In genomic region chr7:158247758-158248487, GRCh38 we compare ENCODE assay signal across 20 cellular contexts.
DNase-seq lines count a peak whose midpoint lies in the region; ATAC-seq and TF ChIP-seq lines count a peak whose summit lies in the region.
"Had no signal": no experiment of that assay in that cellular context is flagged by ENCODE, and none has a peak within 500 bp of the region (broad histone marks: within the 10 kb centered on the region; RNA-seq: fewer than 3 reads in every experiment).

No MANE protein-coding gene starts in this region.

- H3K4me1 ChIP-seq in esophagus muscularis mucosa (no peaks in the 10 kb centered on the region), sigmoid colon (no peaks in the 10 kb centered on the region)
- H3K4me1 ChIP-seq in naive thymus-derived CD4-positive, alpha-beta T cell (ENCODE audit: control insufficient read depth in 2 of 2, insufficient read depth in 2 of 2, low read length in 2 of 2) = no peaks in the 10 kb centered on the region

- H3K36me3 ChIP-seq in esophagus muscularis mucosa = no peaks in the 10 kb centered on the region
- no peaks in the 10 kb centered on the region for H3K36me3 ChIP-seq in sigmoid colon
- no peaks in the 10 kb centered on the region for H3K36me3 ChIP-seq in naive thymus-derived CD4-positive, alpha-beta T cell (ENCODE audit: control insufficient read depth in 2 of 3, insufficient read depth in 3 of 3, low read length in 3 of 3)

- no peak for TF ChIP-seq POLR2A in esophagus muscularis mucosa (IDR thresholded peaks at IDR 0.05; ENCODE audit: low read depth)
- no peak for TF ChIP-seq POLR2A in sigmoid colon (IDR thresholded peaks at IDR 0.05)

- ATAC-seq in activated CD4-positive, CD25-positive, alpha-beta regulatory T cell treated with anti-CD3 and anti-CD28 coated beads, Interleukin-2, amount 50 U/mL, for 24 hours = no peak
- no peak for ATAC-seq in naive thymus-derived CD4-positive, alpha-beta T cell
- ATAC-seq in GM18873 (IDR thresholded peaks at IDR 0.05; ENCODE audit: low FRiP score, unreplicated experiment) = no peak
- ATAC-seq: PC-3 had no signal

- in situ Hi-C loops in GM13976 (cut with MboI; ENCODE audit: low sequenced_read_pairs, unreplicated experiment) = no loop called here

- TF ChIP-seq EP300 in esophagus muscularis mucosa (IDR thresholded peaks at IDR 0.05) (no peak), sigmoid colon (IDR thresholded peaks at IDR 0.05) (no peak)

- H3K27me3 ChIP-seq in esophagus muscularis mucosa (no peaks in the 10 kb centered on the region), sigmoid colon (no peaks in the 10 kb centered on the region)
- H3K27me3 ChIP-seq in naive thymus-derived CD4-positive, alpha-beta T cell (ENCODE audit: control insufficient read depth in 2 of 2, insufficient read depth in 2 of 2, low read length in 2 of 2) = no peaks in the 10 kb centered on the region

- CTCF ChIA-PET in activated CD4-positive, alpha-beta memory T cell treated with anti-CD3 and anti-CD28 coated beads, Interleukin-2, amount 10 ng/mL, durations not matched to agents 7 days and 5 days (lab: Charles Lee) = no interaction called here
- CTCF ChIA-PET in activated CD4-positive, alpha-beta memory T cell treated with anti-CD3 and anti-CD28 coated beads for 36 hours (lab: Charles Lee) = no interaction called here
- CTCF ChIA-PET in naive thymus-derived CD4-positive, alpha-beta T cell (lab: Charles Lee) = no interaction called here

- H3K4me3 ChIP-seq in esophagus muscularis mucosa = no peak overlapping the region
- no peak overlapping the region for H3K4me3 ChIP-seq in sigmoid colon
- H3K4me3 ChIP-seq in naive thymus-derived CD4-positive, alpha-beta T cell (ENCODE audit: low read length) = no peak overlapping the region

- H3K4me1 Mint-ChIP-seq in activated CD4-positive, alpha-beta memory T cell treated with anti-CD3 and anti-CD28 coated beads, Interleukin-2, amount 10 ng/mL, durations not matched to agents 7 days and 5 days = no peaks in the 10 kb centered on the region
- no peaks in the 10 kb centered on the region for H3K4me1 Mint-ChIP-seq in activated CD4-positive, alpha-beta memory T cell treated with anti-CD3 and anti-CD28 coated beads for 36 hours (ENCODE audit: low read depth)
- H3K4me1 Mint-ChIP-seq in naive thymus-derived CD4-positive, alpha-beta T cell = no peaks in the 10 kb centered on the region

- H3K27ac ChIP-seq in esophagus muscularis mucosa (replicated peaks in 1 of 4) (no peak overlapping the region), sigmoid colon (no peak overlapping the region)
- no peak overlapping the region for H3K27ac ChIP-seq in naive thymus-derived CD4-positive, alpha-beta T cell (ENCODE audit: low read depth, low read length)
- H3K27ac ChIP-seq: 22Rv1, KMS-11 had no signal

- POLR2A ChIA-PET in activated CD4-positive, alpha-beta memory T cell treated with anti-CD3 and anti-CD28 coated beads, Interleukin-2, amount 10 ng/mL, durations not matched to agents 7 days and 5 days (lab: Charles Lee) = no interaction called here
- POLR2A ChIA-PET in activated CD4-positive, alpha-beta memory T cell treated with anti-CD3 and anti-CD28 coated beads for 36 hours (lab: Charles Lee) = no interaction called here
- POLR2A ChIA-PET in naive thymus-derived CD4-positive, alpha-beta T cell (lab: Charles Lee) = no interaction called here

- intact Hi-C loops in activated CD4-positive, alpha-beta memory T cell treated with anti-CD3 and anti-CD28 coated beads for 36 hours (cut with micrococcal nuclease) = no loop called here
- intact Hi-C loops in esophagus muscularis mucosa (cut with DNase I) = no loop called here
- intact Hi-C loops in sigmoid colon (cut with DNase I) = no loop called here
- intact Hi-C loops in naive thymus-derived CD4-positive, alpha-beta T cell (cut with micrococcal nuclease) = no loop called here

- H3K9me3 ChIP-seq in esophagus muscularis mucosa = no peaks in the 10 kb centered on the region
- H3K9me3 ChIP-seq in sigmoid colon = no peaks in the 10 kb centered on the region
- H3K9me3 ChIP-seq in naive thymus-derived CD4-positive, alpha-beta T cell (ENCODE audit: control insufficient read depth in 2 of 3, low read length in 3 of 3) = no peaks in the 10 kb centered on the region

- H3K9me3 Mint-ChIP-seq in activated CD4-positive, alpha-beta memory T cell treated with anti-CD3 and anti-CD28 coated beads, Interleukin-2, amount 10 ng/mL, durations not matched to agents 7 days and 5 days = peaks cover 21% of the 10 kb centered on the region
- H3K9me3 Mint-ChIP-seq in activated CD4-positive, alpha-beta memory T cell treated with anti-CD3 and anti-CD28 coated beads for 36 hours = no peaks in the 10 kb centered on the region
- H3K9me3 Mint-ChIP-seq in naive thymus-derived CD4-positive, alpha-beta T cell = peaks cover 0 to 15% (median 0%) of the 10 kb centered on the region in 11 donors

- H3K4me3 Mint-ChIP-seq in activated CD4-positive, alpha-beta memory T cell treated with anti-CD3 and anti-CD28 coated beads, Interleukin-2, amount 10 ng/mL, durations not matched to agents 7 days and 5 days = no peak overlapping the region
- no peak overlapping the region for H3K4me3 Mint-ChIP-seq in activated CD4-positive, alpha-beta memory T cell treated with anti-CD3 and anti-CD28 coated beads for 36 hours
- H3K4me3 Mint-ChIP-seq in naive thymus-derived CD4-positive, alpha-beta T cell = no peak overlapping the region
- H3K4me3 Mint-ChIP-seq: IgD-negative memory B cell had no signal

- peak; percentile 2 for DNase-seq in activated CD4-positive, alpha-beta memory T cell treated with anti-CD3 and anti-CD28 coated beads, Interleukin-2, amount 10 ng/mL, durations not matched to agents 7 days and 5 days
- DNase-seq in activated CD4-positive, alpha-beta memory T cell treated with anti-CD3 and anti-CD28 coated beads for 36 hours = no peak
- DNase-seq in GM13976 (ENCODE audit: low spot score) (peak; percentile 7), esophagus muscularis mucosa (ENCODE audit: extremely low spot score) (peak; percentile 57), sigmoid colon (peak; percentile 48)
- DNase-seq in naive thymus-derived CD4-positive, alpha-beta T cell = no peak
- DNase-seq: Calu3; DND-41; MM.1S; NCI-H2029; NCI-H446 treated with DMSO at 0.1 percent for 48 hours; NCI-H526; NCI-H82; NK-92 treated with Interleukin-12 subunit alpha and Interleukin-12 subunit beta, amount 100 ng/mL, for 24 hours; PC-3 had no signal

- no peaks in the 10 kb centered on the region for H3K36me3 Mint-ChIP-seq in activated CD4-positive, alpha-beta memory T cell treated with anti-CD3 and anti-CD28 coated beads, Interleukin-2, amount 10 ng/mL, durations not matched to agents 7 days and 5 days (ENCODE audit: low read depth)
- no peaks in the 10 kb centered on the region for H3K36me3 Mint-ChIP-seq in activated CD4-positive, alpha-beta memory T cell treated with anti-CD3 and anti-CD28 coated beads for 36 hours
- no peaks in the 10 kb centered on the region for H3K36me3 Mint-ChIP-seq in naive thymus-derived CD4-positive, alpha-beta T cell
- H3K36me3 Mint-ChIP-seq: IgD-negative memory B cell had no signal

- 88% methylated on average over 13 of the region's 14 CpGs for WGBS in esophagus muscularis mucosa
- WGBS in sigmoid colon, 2 donors = 83 to 89% methylated on average over 14 of the region's 14 CpGs

- no peaks in the 10 kb centered on the region for H3K27me3 Mint-ChIP-seq in activated CD4-positive, alpha-beta memory T cell treated with anti-CD3 and anti-CD28 coated beads, Interleukin-2, amount 10 ng/mL, durations not matched to agents 7 days and 5 days
- no peaks in the 10 kb centered on the region for H3K27me3 Mint-ChIP-seq in activated CD4-positive, alpha-beta memory T cell treated with anti-CD3 and anti-CD28 coated beads for 36 hours
- peaks cover 0 to 7% (median 0%) of the 10 kb centered on the region in 5 donors for H3K27me3 Mint-ChIP-seq in naive thymus-derived CD4-positive, alpha-beta T cell
- H3K27me3 Mint-ChIP-seq: IgD-negative memory B cell had no signal

- TF ChIP-seq CTCF in GM13976 (IDR thresholded peaks at IDR 0.05; ENCODE audit: borderline replicate concordance, control extremely low read depth, extremely low read depth, insufficient read depth, missing control alignments) (no peak), esophagus muscularis mucosa (IDR thresholded peaks at IDR 0.05) (no peak), sigmoid colon (IDR thresholded peaks at IDR 0.05) (no peak)

- H3K27ac Mint-ChIP-seq in activated CD4-positive, alpha-beta memory T cell treated with anti-CD3 and anti-CD28 coated beads, Interleukin-2, amount 10 ng/mL, durations not matched to agents 7 days and 5 days = no peak overlapping the region
- no peak overlapping the region for H3K27ac Mint-ChIP-seq in activated CD4-positive, alpha-beta memory T cell treated with anti-CD3 and anti-CD28 coated beads for 36 hours
- H3K27ac Mint-ChIP-seq in naive thymus-derived CD4-positive, alpha-beta T cell = no peak overlapping the region
- H3K27ac Mint-ChIP-seq: IgD-negative memory B cell had no signal

Comparison
In these comparisons a context has a peak if more than half of its experiments do, and no peak if none do; other contexts are left out.
1. DNase-seq: peak in activated CD4-positive, alpha-beta memory T cell treated with anti-CD3 and anti-CD28 coated beads, Interleukin-2, amount 10 ng/mL, durations not matched to agents 7 days and 5 days (single experiment), GM13976 (single experiment), esophagus muscularis mucosa (single experiment) and sigmoid colon (single experiment); none in activated CD4-positive, alpha-beta memory T cell treated with anti-CD3 and anti-CD28 coated beads for 36 hours (single experiment) and naive thymus-derived CD4-positive, alpha-beta T cell (0 of 9).